Comparison of ENCODE assay signal across 25 cellular contexts in genomic region chr17:17795296-17795695, GRCh38. TPM values are rescaled to one million over a fixed set of nuclear protein-coding genes. Genes with fewer than 3 reads are reported as not detected.
A peak's percentile ranks its signal among the peaks of the same experiment; 100 is the strongest.
DNase-seq lines count a peak whose midpoint lies in the region; TF ChIP-seq lines count a peak whose summit lies in the region.
"Had no signal": no experiment of that assay in that cellular context is flagged by ENCODE, and none has a peak within 500 bp of the region (broad histone marks: within the 10 kb centered on the region; RNA-seq: fewer than 3 reads in every experiment).

No MANE protein-coding gene starts in this region.

- H3K36me3 Mint-ChIP-seq in type B pancreatic cell = peaks cover 5% of the 10 kb centered on the region
- H3K36me3 Mint-ChIP-seq: CD4-positive, alpha-beta memory T cell; CD4-positive, CD25-positive, alpha-beta regulatory T cell had no signal

- CTCF ChIA-PET in HEK293 (lab: Yijun Ruan, JAX) = interaction anchor here (1.3 kb wide), 1 partner anchor 14 kb away, joined by 4 read pairs; no protein-coding TSS in a partner anchor

- no peaks in the 10 kb centered on the region for H3K27me3 Mint-ChIP-seq in type B pancreatic cell
- H3K27me3 Mint-ChIP-seq: CD4-positive, alpha-beta memory T cell; CD4-positive, CD25-positive, alpha-beta regulatory T cell; CD8-positive, alpha-beta memory T cell had no signal

- peaks cover 42 to 72% (median 66%) of the 10 kb centered on the region in 11 experiments for H3K36me3 ChIP-seq in BLaER1 treated with 17β-estradiol and CSF1 and Interleukin-3, amounts not matched to agents 10 nM and 100 nM
- peaks cover 3 to 66% of the 10 kb centered on the region in 2 experiments; a peak in 2 of 3 replicates for H3K36me3 ChIP-seq in HEK293 (ENCODE audit: control insufficient read depth in 2 of 2, insufficient read depth in 1 of 2, low read length in 2 of 2)
- H3K36me3 ChIP-seq in neuronal stem cell (replicated peaks in 1 of 2; ENCODE audit: control insufficient read depth in 2 of 2, insufficient read depth in 2 of 2, low read length in 2 of 2) = peaks cover 57 to 72% of the 10 kb centered on the region in 2 donors

- no peak overlapping the region for H3K27ac Mint-ChIP-seq in type B pancreatic cell
- H3K27ac Mint-ChIP-seq: CD4-positive, alpha-beta memory T cell; CD4-positive, CD25-positive, alpha-beta regulatory T cell; CD8-positive, alpha-beta memory T cell had no signal

- no peaks in the 10 kb centered on the region for H3K9me3 Mint-ChIP-seq in type B pancreatic cell
- H3K9me3 Mint-ChIP-seq: CD14-positive monocyte; CD4-positive, alpha-beta memory T cell; CD4-positive, CD25-positive, alpha-beta regulatory T cell; CD8-positive, alpha-beta memory T cell had no signal

- peaks cover 31 to 94% (median 82%) of the 10 kb centered on the region in 10 experiments for H3K4me1 ChIP-seq in BLaER1 treated with 17β-estradiol and CSF1 and Interleukin-3, amounts not matched to agents 10 nM and 100 nM
- no peaks in the 10 kb centered on the region for H3K4me1 ChIP-seq in HEK293 (ENCODE audit: control insufficient read depth, insufficient read depth, low read length)
- peaks cover 37 to 39% of the 10 kb centered on the region in 2 donors for H3K4me1 ChIP-seq in neuronal stem cell (ENCODE audit: control insufficient read depth in 2 of 2, insufficient read depth in 1 of 2, low read depth in 1 of 2, low read length in 2 of 2)

- no peak overlapping the region for H3K14ac ChIP-seq in neuronal stem cell (ENCODE audit: low read length)

- intact Hi-C loops in dorsolateral prefrontal cortex (cut with DNase I) = no loop called here

- peak overlapping the region; percentile 24 for H2BK5ac ChIP-seq in neuronal stem cell (ENCODE audit: low read length)

- WGBS in neuronal stem cell (ENCODE audit: extremely low coverage in 2 of 2, insufficient read length in 2 of 2, insufficient replicate concordance in 1 of 2), 2 donors = no CpG with 5 or more reads among the region's 12 CpGs

- H2AK5ac ChIP-seq in neuronal stem cell (ENCODE audit: low read depth, low read length) = peak overlapping the region; percentile 56

- peak overlapping the region in 2 of 11 experiments; percentile 14 to 35; a peak in 1 of 22 replicates for H3K9ac ChIP-seq in BLaER1 treated with 17β-estradiol and CSF1 and Interleukin-3, amounts not matched to agents 10 nM and 100 nM
- peak overlapping the region; percentile 44 for H3K9ac ChIP-seq in neuronal stem cell (ENCODE audit: low read depth, low read length, poor library complexity)

- peak overlapping the region in 8 of 11 experiments; percentile 62 to 86 (median 73); a peak in 10 of 22 replicates for H3K4me2 ChIP-seq in BLaER1 treated with 17β-estradiol and CSF1 and Interleukin-3, amounts not matched to agents 10 nM and 100 nM
- no peak overlapping the region for H3K4me2 ChIP-seq in neuronal stem cell (ENCODE audit: insufficient read depth, low read length, poor library complexity, severe bottlenecking)

- H3K4me3 Mint-ChIP-seq in type B pancreatic cell = no peak overlapping the region
- H3K4me3 Mint-ChIP-seq: CD14-positive monocyte; CD4-positive, alpha-beta memory T cell; CD4-positive, CD25-positive, alpha-beta regulatory T cell; CD8-positive, alpha-beta memory T cell had no signal

- peak overlapping the region; percentile 25 for H3K23ac ChIP-seq in neuronal stem cell (ENCODE audit: low read depth, low read length, poor library complexity)

- no peak overlapping the region for H3K4ac ChIP-seq in neuronal stem cell (ENCODE audit: low read length)

- no peaks in the 10 kb centered on the region for H3K9me3 ChIP-seq in BLaER1 treated with 17β-estradiol and CSF1 and Interleukin-3, amounts not matched to agents 10 nM and 100 nM (replicated peaks in 1 of 11)
- H3K9me3 ChIP-seq in HEK293 (ENCODE audit: control insufficient read depth, insufficient read depth, low read depth, low read length) (no peaks in the 10 kb centered on the region), neuronal stem cell (replicated peaks in 1 of 2; ENCODE audit: control insufficient read depth in 2 of 2, insufficient read depth in 1 of 2, low read depth in 1 of 2, low read length in 2 of 2) (peaks cover 0 to under 1% of the 10 kb centered on the region in 2 donors)
- H3K9me3 ChIP-seq: BE2C had no signal

- no peak overlapping the region for H2AFZ ChIP-seq in neuronal stem cell (ENCODE audit: low read length)

- TF ChIP-seq CTCF in HEK293 (tag by site-specific recombination; IDR thresholded peaks at IDR 0.05) = no peak
- TF ChIP-seq CTCF in dorsolateral prefrontal cortex (IDR thresholded peaks at IDR 0.05 in 54 of 56, conservative IDR thresholded peaks at IDR 0.05 in 2 of 56; ENCODE audit: low read depth in 1 of 56, partially characterized antibody in 56 of 56) = no peak
- TF ChIP-seq CTCF in type B pancreatic cell (conservative IDR thresholded peaks at IDR 0.05) = no peak

- peaks cover 42% of the 10 kb centered on the region for H3K79me1 ChIP-seq in neuronal stem cell (ENCODE audit: low read depth, low read length)

- H3K4me1 Mint-ChIP-seq in type B pancreatic cell (ENCODE audit: unreplicated experiment) = peaks cover 38% of the 10 kb centered on the region

- H3K27ac ChIP-seq in BLaER1 treated with 17β-estradiol and CSF1 and Interleukin-3, amounts not matched to agents 10 nM and 100 nM = no peak overlapping the region
- H3K27ac ChIP-seq in HEK293 (ENCODE audit: extremely low read depth, low read depth, low read length) (no peak overlapping the region), dorsolateral prefrontal cortex (peak overlapping the region in 43 of 59 donors; percentile 5 to 96 (median 63)), neuronal stem cell (replicated peaks; ENCODE audit: low read length) (no peak overlapping the region)

- no peak overlapping the region for H4K91ac ChIP-seq in neuronal stem cell (ENCODE audit: low read depth, low read length, poor library complexity)

- no peak overlapping the region for H3K4me3 ChIP-seq in BLaER1 treated with 17β-estradiol and CSF1 and Interleukin-3, amounts not matched to agents 10 nM and 100 nM
- H3K4me3 ChIP-seq in HEK293 (ENCODE audit: low read depth, low read length) (no peak overlapping the region), dorsolateral prefrontal cortex (no peak overlapping the region), neuronal stem cell (ENCODE audit: low read length in 2 of 2) (no peak overlapping the region)
- H3K4me3 ChIP-seq: GM12878 had no signal

- H4K8ac ChIP-seq in neuronal stem cell (ENCODE audit: low read depth, low read length) = no peak overlapping the region

- DNase-seq in dorsolateral prefrontal cortex (no peak), neuronal stem cell (ENCODE audit: low spot score) (no peak), type B pancreatic cell (ENCODE audit: extremely low spot score, unreplicated experiment) (no peak), HuH-7.5 (ENCODE audit: low spot score) (no peak), NCI-H2171 (lab: John Stamatoyannopoulos, UW) (no peak)
- no peak for DNase-seq in stimulated activated CD8-positive, alpha-beta memory T cell treated with anti-CD3 and anti-CD28 coated beads, Interleukin-4, amount 100 ng/mL, for 48 hours
- DNase-seq: 8988T; ACHN; BE2C; C1 segment of cervical spinal cord; CD4-positive, alpha-beta memory T cell; CD4-positive, CD25-positive, alpha-beta regulatory T cell; COR-L47; DMS 273 treated with DMSO at 0.1 percent for 48 hours; DMS153; DMS53; DMS79; DND-41; EL; GDM1 had no signal

- H3K18ac ChIP-seq in neuronal stem cell (ENCODE audit: low read length) = peak overlapping the region; percentile 38

- POLR2A ChIA-PET in HEK293 (lab: Yijun Ruan, JAX) = no interaction called here

- no peak overlapping the region for H2BK12ac ChIP-seq in neuronal stem cell (ENCODE audit: low read length)

- 0 out of 22 replicates have a peak, but pooled peaks cover 0 to 5% (median 0%) of the 10 kb centered on the region in 11 experiments for H3K27me3 ChIP-seq in BLaER1 treated with 17β-estradiol and CSF1 and Interleukin-3, amounts not matched to agents 10 nM and 100 nM
- H3K27me3 ChIP-seq in dorsolateral prefrontal cortex (no peaks in the 10 kb centered on the region), neuronal stem cell (ENCODE audit: control insufficient read depth in 3 of 3, insufficient read depth in 3 of 3, low read depth in 1 of 3, low read length in 3 of 3) (no peaks in the 10 kb centered on the region)
- H3K27me3 ChIP-seq: BE2C had no signal

- no peak overlapping the region for H2BK15ac ChIP-seq in neuronal stem cell (ENCODE audit: low read length)

- peaks cover 85 to 100% (median 96%) of the 10 kb centered on the region in 11 experiments for H4K20me1 ChIP-seq in BLaER1 treated with 17β-estradiol and CSF1 and Interleukin-3, amounts not matched to agents 10 nM and 100 nM

- H2BK120ac ChIP-seq in neuronal stem cell (ENCODE audit: low read depth, low read length) = no peak overlapping the region

TF ChIP-seq in HEK293, 187 proteins besides CTCF, POLR2A, EP300 and RAD21:
- TF ChIP-seq TCF7L2 (IDR thresholded peaks at IDR 0.05; ENCODE audit: borderline replicate concordance, low read depth, low read length) (no peak), EGR2 (tag by site-specific recombination; IDR thresholded peaks at IDR 0.05; ENCODE audit: low read depth) (peak; percentile 72; the same call in 1 of the 2 replicates), ZFHX2 (tag by site-specific recombination; conservative IDR thresholded peaks at IDR 0.05) (peak; percentile 60), GLIS2 (tag by site-specific recombination; IDR thresholded peaks at IDR 0.05) (0 out of 2 replicates have a peak, but pooled peaks have one; percentile 32)

RNA-seq across cellular contexts. Expression of gene SREBF1, which starts 41.5 kb away (rescaled TPM):
- total RNA-seq in dorsolateral prefrontal cortex (100 to 1,000 TPM in 84 of 120 experiments, 10 to 100 TPM in 36; 57.2 to 359 (median 120) TPM), type B pancreatic cell (ENCODE audit: low replicate concordance) (81.2 and 97.0 TPM in 2 replicates)
- 57.8 TPM for polyA plus RNA-seq in neuronal stem cell (2013, experiment 1 of 2)
- polyA plus RNA-seq in neuronal stem cell (2013, experiment 2 of 2) = 61.7 TPM

Comparison
In these comparisons a context has a peak if more than half of its experiments do, and no peak if none do; other contexts are left out.
1. H3K27ac ChIP-seq: peak in dorsolateral prefrontal cortex (43 of 59); none in BLaER1 treated with 17β-estradiol and CSF1 and Interleukin-3, amounts not matched to agents 10 nM and 100 nM (0 of 11), HEK293 (single experiment) and neuronal stem cell (single experiment).